ENCODE assay signal across 14 cellular contexts in the genomic region with DNA sequence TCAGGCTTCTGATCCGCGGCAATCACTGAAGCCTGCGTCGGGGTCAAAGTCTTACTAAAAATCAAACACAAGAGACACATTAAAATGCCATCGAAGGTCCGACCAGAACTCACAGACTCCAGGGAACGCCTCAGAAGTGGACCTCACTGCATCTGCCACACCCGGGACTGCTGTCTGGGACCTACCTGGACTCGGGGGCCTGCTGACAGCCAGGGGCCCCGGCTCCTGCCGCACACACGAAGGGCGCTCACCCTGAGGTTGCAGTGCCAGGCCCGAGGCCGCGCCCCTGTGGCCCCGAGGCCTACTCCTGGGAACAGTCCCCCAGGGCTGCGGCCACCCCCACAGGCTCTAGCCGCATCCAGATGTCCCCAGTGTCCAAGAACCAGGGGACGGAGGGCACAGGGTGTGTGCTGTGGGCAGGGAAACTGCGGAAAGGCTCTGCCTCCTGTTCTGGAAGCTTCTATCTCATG. TPM values are rescaled to one million over a fixed set of nuclear protein-coding genes. Genes with fewer than 3 reads are reported as not detected.
DNase-seq lines count a peak whose midpoint lies in the region; ATAC-seq and TF ChIP-seq lines count a peak whose summit lies in the region.
"Had no signal": no experiment of that assay in that cellular context is flagged by ENCODE, and none has a peak within 500 bp of the region (broad histone marks: within the 10 kb centered on the region; RNA-seq: fewer than 3 reads in every experiment).

No MANE protein-coding gene starts in this region.

- peaks cover 0 to 3% (median 3%) of the 10 kb centered on the region in 3 donors for H3K36me3 Mint-ChIP-seq in immature natural killer cell

- H3K9me3 Mint-ChIP-seq in immature natural killer cell, result no peaks in the 10 kb centered on the region
- H3K9me3 Mint-ChIP-seq: activated CD4-positive, alpha-beta T cell treated with anti-CD3 and anti-CD28 coated beads, Interleukin-2, amount 10 ng/mL, durations not matched to agents 24 days and 14 days; stimulated activated naive CD8-positive, alpha-beta T cell treated with anti-CD3 and anti-CD28 coated beads, Interleukin-15, Interleukin-2, amounts not matched to agents 100 ng/mL and 50 ng/mL, for 24 hours had no signal

- H3K4me3 ChIP-seq in Peyer's patch (no peak overlapping the region), gastrocnemius medialis (no peak overlapping the region), foreskin fibroblast (ENCODE audit: low read depth in 1 of 2, low read length in 2 of 2) (no peak overlapping the region)
- H3K4me3 ChIP-seq: A549 had no signal

- TF ChIP-seq CTCF in Peyer's patch (IDR thresholded peaks at IDR 0.05) (no peak), gastrocnemius medialis (IDR thresholded peaks at IDR 0.05 in 4 of 5, conservative IDR thresholded peaks at IDR 0.05 in 1 of 5) (no peak), foreskin fibroblast (IDR thresholded peaks at IDR 0.05; ENCODE audit: low read depth, low read length) (no peak)

- H3K36me3 ChIP-seq in Peyer's patch, result peaks cover 0 to 44% (median 0%) of the 10 kb centered on the region in 3 donors
- peaks cover 0 to 20% of the 10 kb centered on the region in 2 donors for H3K36me3 ChIP-seq in gastrocnemius medialis

- peaks cover 16 to 56% (median 34%) of the 10 kb centered on the region in 4 donors for H3K4me1 ChIP-seq in Peyer's patch
- H3K4me1 ChIP-seq in gastrocnemius medialis, result peaks cover 42 to 62% of the 10 kb centered on the region in 2 donors

- in situ Hi-C loops in gastrocnemius medialis (cut with MboI; ENCODE audit: low sequenced_read_pairs in 4 of 4), result no loop called here

- TF ChIP-seq POLR2A in Peyer's patch (IDR thresholded peaks at IDR 0.05) (no peak), gastrocnemius medialis (IDR thresholded peaks at IDR 0.05) (no peak)

- no peak for ATAC-seq in gastrocnemius medialis
- ATAC-seq: A549 had no signal

- peaks cover 50 to 57% of the 10 kb centered on the region in 2 donors for H3K4me1 Mint-ChIP-seq in immature natural killer cell

- H3K27ac ChIP-seq in Peyer's patch (peak overlapping the region in 2 of 4 donors; percentile 33 to 62), gastrocnemius medialis (no peak overlapping the region)
- H3K27ac ChIP-seq: A549 had no signal

- peaks cover 7 to 24% (median 8%) of the 10 kb centered on the region in 3 donors for H3K27me3 Mint-ChIP-seq in immature natural killer cell (ENCODE audit: low read depth in 3 of 3)
- H3K27me3 Mint-ChIP-seq: activated CD4-positive, alpha-beta T cell treated with anti-CD3 and anti-CD28 coated beads, Interleukin-2, amount 10 ng/mL, durations not matched to agents 24 days and 14 days; stimulated activated naive CD8-positive, alpha-beta T cell treated with anti-CD3 and anti-CD28 coated beads, Interleukin-15, Interleukin-2, amounts not matched to agents 100 ng/mL and 50 ng/mL, for 24 hours had no signal

- DNase-seq in activated effector memory CD4-positive, alpha-beta T cell treated with anti-CD3 and anti-CD28 coated beads, Interleukin-2, amount 50 U/mL, for 16 hours, result peak; percentile 28
- no peak for DNase-seq in activated effector memory CD4-positive, alpha-beta T cell treated with Interleukin-2 at 50 U/mL for 16 hours
- DNase-seq in Peyer's patch, result peak in 2 of 3 donors; percentile 50 to 55
- no peak for DNase-seq in immature natural killer cell
- DNase-seq in gastrocnemius medialis, result peak; percentile 1 to 8
- DNase-seq in EL, result no peak
- no peak for DNase-seq in foreskin fibroblast
- no peak for DNase-seq in Ammon's horn (ENCODE audit: low spot score)
- DNase-seq: activated CD4-positive, alpha-beta T cell treated with anti-CD3 and anti-CD28 coated beads, Interleukin-2, amount 10 ng/mL, durations not matched to agents 24 days and 14 days; NCI-H1105 treated with DMSO at 0.1 percent for 48 hours; NCI-H2081 treated with DMSO at 0.1 percent for 48 hours; stimulated activated CD4-positive, alpha-beta T cell treated with anti-CD3 and anti-CD28 coated beads, Interleukin-1b, Interleukin-23, amount 100 ng/mL, for 48 hours had no signal

- intact Hi-C loops in gastrocnemius medialis (cut with DNase I; ENCODE audit: low total_unique reads), result no loop called here

- no peak overlapping the region for H3K4me3 Mint-ChIP-seq in immature natural killer cell
- H3K4me3 Mint-ChIP-seq: activated CD4-positive, alpha-beta T cell treated with anti-CD3 and anti-CD28 coated beads, Interleukin-2, amount 10 ng/mL, durations not matched to agents 24 days and 14 days; stimulated activated naive CD8-positive, alpha-beta T cell treated with anti-CD3 and anti-CD28 coated beads, Interleukin-15, Interleukin-2, amounts not matched to agents 100 ng/mL and 50 ng/mL, for 24 hours had no signal

- H3K9me3 ChIP-seq in Peyer's patch (no peaks in the 10 kb centered on the region), gastrocnemius medialis (no peaks in the 10 kb centered on the region)
- H3K9me3 ChIP-seq: A549 had no signal

- H3K27me3 ChIP-seq in Peyer's patch (no peaks in the 10 kb centered on the region), gastrocnemius medialis (no peaks in the 10 kb centered on the region)

- H3K27ac Mint-ChIP-seq in immature natural killer cell, result peak overlapping the region in 4 of 6 donors; percentile 30 to 48 (median 47)
- H3K27ac Mint-ChIP-seq: activated CD4-positive, alpha-beta T cell treated with anti-CD3 and anti-CD28 coated beads, Interleukin-2, amount 10 ng/mL, durations not matched to agents 24 days and 14 days; stimulated activated naive CD8-positive, alpha-beta T cell treated with anti-CD3 and anti-CD28 coated beads, Interleukin-15, Interleukin-2, amounts not matched to agents 100 ng/mL and 50 ng/mL, for 24 hours had no signal

RNA-seq across cellular contexts. Expression of a gene that starts 7.4 kb away (rescaled TPM):
- total RNA-seq in Peyer's patch (100 to 1,000 TPM; 245 to 371 (median 288) TPM), gastrocnemius medialis (100 to 1,000 TPM; 126 to 224 (median 169) TPM)
- polyA plus RNA-seq in immature natural killer cell, result 100 to 1,000 TPM in 1 of 3 donors, 10 to 100 TPM in 2; 72.1 to 110 (median 77.7) TPM

RNA-seq across cellular contexts. Expression of a gene that starts 48.2 kb away (rescaled TPM):
- total RNA-seq in Peyer's patch, result 100 to 1,000 TPM; 112 to 200 (median 143) TPM
- polyA plus RNA-seq in immature natural killer cell, result 10 to 100 TPM; 60.7 to 76.0 (median 72.9) TPM
- 10 to 100 TPM; 30.0 to 42.7 (median 34.3) TPM for total RNA-seq in gastrocnemius medialis

Comparison
In these comparisons a context has a peak if more than half of its experiments do, and no peak if none do; other contexts are left out.
1. DNase-seq: peak in activated effector memory CD4-positive, alpha-beta T cell treated with anti-CD3 and anti-CD28 coated beads, Interleukin-2, amount 50 U/mL, for 16 hours (single experiment), Peyer's patch (2 of 3) and gastrocnemius medialis (2 of 2); none in activated effector memory CD4-positive, alpha-beta T cell treated with Interleukin-2 at 50 U/mL for 16 hours (single experiment), immature natural killer cell (0 of 3), EL (single experiment), foreskin fibroblast (0 of 2) and Ammon's horn (single experiment).